ENCODE assay signal across 1 cellular context in genomic region chr14:96797943-96798349, GRCh38.
TF ChIP-seq lines count a peak whose summit lies in the region.

No MANE protein-coding gene starts in this region.

TF ChIP-seq in K562, 482 proteins besides CTCF, POLR2A, EP300 and RAD21 (continued from another document):
- no peak for TF ChIP-seq ETS1 (conservative IDR thresholded peaks at IDR 0.05; ENCODE audit: control insufficient read depth, low read depth, low read length)
- no peak for TF ChIP-seq ZNF785 (CRISPR knock-in tag; IDR thresholded peaks at IDR 0.05)
- no peak for TF ChIP-seq ASH1L (IDR thresholded peaks at IDR 0.05; ENCODE audit: borderline replicate concordance, low read depth, partially characterized antibody)
- TF ChIP-seq, protein P1, sequence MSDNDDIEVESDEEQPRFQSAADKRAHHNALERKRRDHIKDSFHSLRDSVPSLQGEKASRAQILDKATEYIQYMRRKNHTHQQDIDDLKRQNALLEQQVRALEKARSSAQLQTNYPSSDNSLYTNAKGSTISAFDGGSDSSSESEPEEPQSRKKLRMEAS (CRISPR knock-in tag; IDR thresholded peaks at IDR 0.05) = 0 out of 2 replicates have a peak, but pooled peaks have one; percentile 9
- TF ChIP-seq U2AF1 (optimal IDR thresholded peaks at IDR 0.05; ENCODE audit: low read depth, low read length) = no peak
- TF ChIP-seq, protein P2, sequence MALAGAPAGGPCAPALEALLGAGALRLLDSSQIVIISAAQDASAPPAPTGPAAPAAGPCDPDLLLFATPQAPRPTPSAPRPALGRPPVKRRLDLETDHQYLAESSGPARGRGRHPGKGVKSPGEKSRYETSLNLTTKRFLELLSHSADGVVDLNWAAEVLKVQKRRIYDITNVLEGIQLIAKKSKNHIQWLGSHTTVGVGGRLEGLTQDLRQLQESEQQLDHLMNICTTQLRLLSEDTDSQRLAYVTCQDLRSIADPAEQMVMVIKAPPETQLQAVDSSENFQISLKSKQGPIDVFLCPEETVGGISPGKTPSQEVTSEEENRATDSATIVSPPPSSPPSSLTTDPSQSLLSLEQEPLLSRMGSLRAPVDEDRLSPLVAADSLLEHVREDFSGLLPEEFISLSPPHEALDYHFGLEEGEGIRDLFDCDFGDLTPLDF (CRISPR knock-in tag; IDR thresholded peaks at IDR 0.05) = no peak
- TF ChIP-seq, protein P3, sequence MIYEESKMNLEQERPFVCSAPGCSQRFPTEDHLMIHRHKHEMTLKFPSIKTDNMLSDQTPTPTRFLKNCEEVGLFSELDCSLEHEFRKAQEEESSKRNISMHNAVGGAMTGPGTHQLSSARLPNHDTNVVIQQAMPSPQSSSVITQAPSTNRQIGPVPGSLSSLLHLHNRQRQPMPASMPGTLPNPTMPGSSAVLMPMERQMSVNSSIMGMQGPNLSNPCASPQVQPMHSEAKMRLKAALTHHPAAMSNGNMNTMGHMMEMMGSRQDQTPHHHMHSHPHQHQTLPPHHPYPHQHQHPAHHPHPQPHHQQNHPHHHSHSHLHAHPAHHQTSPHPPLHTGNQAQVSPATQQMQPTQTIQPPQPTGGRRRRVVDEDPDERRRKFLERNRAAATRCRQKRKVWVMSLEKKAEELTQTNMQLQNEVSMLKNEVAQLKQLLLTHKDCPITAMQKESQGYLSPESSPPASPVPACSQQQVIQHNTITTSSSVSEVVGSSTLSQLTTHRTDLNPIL (CRISPR knock-in tag; IDR thresholded peaks at IDR 0.05) = no peak
- TF ChIP-seq POLR2AphosphoS2 (IDR thresholded peaks at IDR 0.05; ENCODE audit: low read length) = no peak
- no peak for TF ChIP-seq ZNF589 (CRISPR knock-in tag; IDR thresholded peaks at IDR 0.05; ENCODE audit: low read depth)
- no peak for TF ChIP-seq NFATC3 (IDR thresholded peaks at IDR 0.05)
